Comparison of ENCODE assay signal across 8 cellular contexts in the genomic region with DNA sequence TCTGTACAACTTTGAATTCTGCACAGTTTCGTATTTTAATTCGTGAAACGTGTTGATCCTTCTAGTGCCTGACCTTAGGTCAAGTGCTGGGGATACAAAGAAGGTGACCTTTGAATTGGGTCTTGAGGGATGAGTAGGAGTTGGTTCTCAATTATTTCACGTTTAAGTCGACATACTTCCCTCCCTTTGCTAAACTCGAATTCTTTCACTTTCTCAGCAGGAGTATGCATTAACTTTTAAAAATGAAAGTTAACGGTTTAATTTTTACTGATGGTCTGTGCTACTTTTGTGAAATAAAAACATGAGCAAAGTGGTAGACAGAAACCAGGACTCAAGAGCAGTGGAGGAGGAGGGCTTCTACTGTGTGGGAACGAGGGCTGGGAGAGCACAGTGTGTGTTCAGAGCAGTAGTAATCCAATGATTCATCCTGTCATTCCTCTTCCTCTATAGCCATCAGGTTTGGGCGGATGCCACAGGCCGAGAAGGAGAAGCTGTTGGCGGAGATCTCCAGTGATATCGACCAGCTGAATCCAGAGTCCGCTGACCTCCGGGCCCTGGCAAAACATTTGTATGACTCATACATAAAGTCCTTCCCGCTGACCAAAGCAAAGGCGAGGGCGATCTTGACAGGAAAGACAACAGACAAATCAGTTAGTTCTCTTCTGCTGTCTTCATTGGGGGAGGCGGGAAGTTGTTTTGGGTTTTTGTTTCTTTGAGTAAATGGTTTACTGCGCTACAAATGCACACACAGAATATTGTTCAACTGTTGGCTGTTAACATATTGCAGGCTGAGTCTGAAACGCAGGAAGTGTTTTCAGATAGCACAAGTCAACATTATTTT.
DNase-seq lines count a peak whose midpoint lies in the region; ATAC-seq, FAIRE-seq and TF ChIP-seq lines count a peak whose summit lies in the region.

No MANE protein-coding gene starts in this region.

- TF ChIP-seq EP300 in tibial nerve (IDR thresholded peaks at IDR 0.05): peak in 1 of 2 donors; percentile 66

- H3K36me3 ChIP-seq in Loucy (ENCODE audit: insufficient read depth, low read length) (no peaks in the 10 kb centered on the region), bronchial epithelial cell (ENCODE audit: control insufficient read depth, insufficient read depth, low read length) (no peaks in the 10 kb centered on the region), right lobe of liver (no peaks in the 10 kb centered on the region), tibial nerve (no peaks in the 10 kb centered on the region)

- ATAC-seq in right lobe of liver (peak; percentile 77 to 91 (median 82)), HG02870 (IDR thresholded peaks at IDR 0.05; ENCODE audit: unreplicated experiment) (no peak), GM19351 (IDR thresholded peaks at IDR 0.05; ENCODE audit: unreplicated experiment) (no peak)

- no peak overlapping the region for H3K4me2 ChIP-seq in Loucy (ENCODE audit: low read depth, low read length, poor library complexity, severe bottlenecking)

- 16% methylated on average over 17 of the region's 20 CpGs for WGBS in right lobe of liver (ENCODE audit: insufficient coverage, low coverage, low lambda C conversion rate, missing lambda C conversion rate)
- 53 to 58% methylated on average over 20 of the region's 20 CpGs for WGBS in tibial nerve, 2 donors

- H2AFZ ChIP-seq in Loucy (ENCODE audit: low read length): peak overlapping the region; percentile 59; the same call in 1 of the 2 replicates

- H3K27ac ChIP-seq in right lobe of liver (peak overlapping the region; percentile 42 to 73 (median 53)), tibial nerve (peak overlapping the region in 2 of 4 donors; percentile 14 to 29)

- H3K27me3 ChIP-seq in Loucy (ENCODE audit: insufficient read depth, low read length, poor library complexity, severe bottlenecking): no peaks in the 10 kb centered on the region
- no peaks in the 10 kb centered on the region for H3K27me3 ChIP-seq in bronchial epithelial cell (ENCODE audit: control insufficient read depth, insufficient read depth, low read length)
- H3K27me3 ChIP-seq in right lobe of liver: no peaks in the 10 kb centered on the region
- no peaks in the 10 kb centered on the region for H3K27me3 ChIP-seq in tibial nerve

- no peaks in the 10 kb centered on the region for H4K20me1 ChIP-seq in Loucy (ENCODE audit: insufficient read depth, low read length, poor library complexity, severe bottlenecking)

- intact Hi-C loops in right lobe of liver (cut with DNase I): loop anchor here in 1 of 2 donors (5.0 kb wide), 1 partner anchor 53 kb away; no protein-coding TSS in a partner anchor

- no peaks in the 10 kb centered on the region for H3K79me2 ChIP-seq in Loucy (ENCODE audit: insufficient read depth, low read length)

- no peak overlapping the region for H3K9ac ChIP-seq in Loucy (ENCODE audit: low read depth, low read length, poor library complexity, severe bottlenecking)

- H3F3A ChIP-seq in Loucy (ENCODE audit: low read depth): no peaks in the 10 kb centered on the region

- DNase-seq in bronchial epithelial cell (ENCODE audit: low read depth) (peak; percentile 23), right lobe of liver (peak; percentile 95 to 97 (median 95)), tibial nerve (ENCODE audit: low spot score in 2 of 2) (peak; percentile 41 to 60), hippocampal formation (lab: John Stamatoyannopoulos, UW) (no peak), NCI-H2171 (lab: John Stamatoyannopoulos, UW) (no peak)

- TF ChIP-seq CTCF in Loucy (conservative IDR thresholded peaks at IDR 0.05; ENCODE audit: low read length) (no peak), bronchial epithelial cell (IDR thresholded peaks at IDR 0.05; ENCODE audit: insufficient read depth, low read length, severe bottlenecking) (no peak), right lobe of liver (IDR thresholded peaks at IDR 0.05) (no peak), tibial nerve (IDR thresholded peaks at IDR 0.05) (no peak)

- H3K9me2 ChIP-seq in Loucy (replicated peaks; ENCODE audit: low read depth, low read length): no peaks in the 10 kb centered on the region

- no peaks in the 10 kb centered on the region for H3K9me3 ChIP-seq in Loucy (ENCODE audit: insufficient read depth, low read depth, low read length)
- H3K9me3 ChIP-seq in right lobe of liver: no peaks in the 10 kb centered on the region
- H3K9me3 ChIP-seq in tibial nerve: no peaks in the 10 kb centered on the region

- H3K4me1 ChIP-seq in Loucy (ENCODE audit: insufficient read depth, low read length, poor library complexity, severe bottlenecking) (peaks cover 15% of the 10 kb centered on the region), right lobe of liver (peaks cover 0 to 47% (median 15%) of the 10 kb centered on the region in 4 donors), tibial nerve (no peaks in the 10 kb centered on the region)

- peak; percentile 75 for TF ChIP-seq POLR2A in right lobe of liver (IDR thresholded peaks at IDR 0.05)
- no peak for TF ChIP-seq POLR2A in tibial nerve (IDR thresholded peaks at IDR 0.05)

- FAIRE-seq in bronchial epithelial cell (lab: Jason Lieb, UNC): no peak

- H3K4me3 ChIP-seq in Loucy (ENCODE audit: low read length, poor library complexity, severe bottlenecking): no peak overlapping the region
- H3K4me3 ChIP-seq in bronchial epithelial cell (ENCODE audit: low read depth, low read length): no peak overlapping the region
- H3K4me3 ChIP-seq in right lobe of liver: peak overlapping the region in 2 of 3 donors; percentile 23 to 42
- no peak overlapping the region for H3K4me3 ChIP-seq in tibial nerve

Comparison
In these comparisons a context has a peak if more than half of its experiments do, and no peak if none do; other contexts are left out.
1. H3K4me3 ChIP-seq: peak in right lobe of liver (2 of 3); none in Loucy (single experiment), bronchial epithelial cell (single experiment) and tibial nerve (0 of 4).
2. DNase-seq: peak in bronchial epithelial cell (single experiment), right lobe of liver (3 of 3) and tibial nerve (2 of 2); none in hippocampal formation (0 of 2) and NCI-H2171 (single experiment).
3. ATAC-seq: peak in right lobe of liver (4 of 4); none in HG02870 (single experiment) and GM19351 (single experiment).